In the genomic region with DNA sequence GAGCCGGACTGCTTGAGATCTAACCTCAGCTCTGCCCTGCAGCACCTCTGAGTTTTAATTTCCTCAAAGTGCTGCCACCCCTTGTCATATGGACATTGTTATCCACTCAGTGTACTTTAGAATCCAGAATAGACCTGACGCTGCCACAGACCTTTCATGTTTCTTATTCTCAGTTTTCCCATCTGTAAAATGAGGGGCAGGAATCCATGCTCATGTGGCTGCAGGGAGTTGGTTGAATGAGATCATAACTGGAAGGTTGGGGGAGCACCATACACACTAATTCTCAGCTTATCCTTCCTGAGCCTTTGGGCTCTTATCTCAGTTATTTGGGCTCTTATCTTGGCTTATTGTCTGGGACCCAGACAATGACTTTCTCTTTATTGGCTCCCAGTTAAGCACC, we compare ENCODE assay signal across 2 cellular contexts.
TF ChIP-seq lines count a peak whose summit lies in the region.

No MANE protein-coding gene starts in this region.

TF ChIP-seq in HepG2, 621 proteins besides CTCF, POLR2A, EP300 and RAD21:
- no peak for TF ChIP-seq RCOR2 (CRISPR knock-in tag; IDR thresholded peaks at IDR 0.05)
- TF ChIP-seq, protein P1, sequence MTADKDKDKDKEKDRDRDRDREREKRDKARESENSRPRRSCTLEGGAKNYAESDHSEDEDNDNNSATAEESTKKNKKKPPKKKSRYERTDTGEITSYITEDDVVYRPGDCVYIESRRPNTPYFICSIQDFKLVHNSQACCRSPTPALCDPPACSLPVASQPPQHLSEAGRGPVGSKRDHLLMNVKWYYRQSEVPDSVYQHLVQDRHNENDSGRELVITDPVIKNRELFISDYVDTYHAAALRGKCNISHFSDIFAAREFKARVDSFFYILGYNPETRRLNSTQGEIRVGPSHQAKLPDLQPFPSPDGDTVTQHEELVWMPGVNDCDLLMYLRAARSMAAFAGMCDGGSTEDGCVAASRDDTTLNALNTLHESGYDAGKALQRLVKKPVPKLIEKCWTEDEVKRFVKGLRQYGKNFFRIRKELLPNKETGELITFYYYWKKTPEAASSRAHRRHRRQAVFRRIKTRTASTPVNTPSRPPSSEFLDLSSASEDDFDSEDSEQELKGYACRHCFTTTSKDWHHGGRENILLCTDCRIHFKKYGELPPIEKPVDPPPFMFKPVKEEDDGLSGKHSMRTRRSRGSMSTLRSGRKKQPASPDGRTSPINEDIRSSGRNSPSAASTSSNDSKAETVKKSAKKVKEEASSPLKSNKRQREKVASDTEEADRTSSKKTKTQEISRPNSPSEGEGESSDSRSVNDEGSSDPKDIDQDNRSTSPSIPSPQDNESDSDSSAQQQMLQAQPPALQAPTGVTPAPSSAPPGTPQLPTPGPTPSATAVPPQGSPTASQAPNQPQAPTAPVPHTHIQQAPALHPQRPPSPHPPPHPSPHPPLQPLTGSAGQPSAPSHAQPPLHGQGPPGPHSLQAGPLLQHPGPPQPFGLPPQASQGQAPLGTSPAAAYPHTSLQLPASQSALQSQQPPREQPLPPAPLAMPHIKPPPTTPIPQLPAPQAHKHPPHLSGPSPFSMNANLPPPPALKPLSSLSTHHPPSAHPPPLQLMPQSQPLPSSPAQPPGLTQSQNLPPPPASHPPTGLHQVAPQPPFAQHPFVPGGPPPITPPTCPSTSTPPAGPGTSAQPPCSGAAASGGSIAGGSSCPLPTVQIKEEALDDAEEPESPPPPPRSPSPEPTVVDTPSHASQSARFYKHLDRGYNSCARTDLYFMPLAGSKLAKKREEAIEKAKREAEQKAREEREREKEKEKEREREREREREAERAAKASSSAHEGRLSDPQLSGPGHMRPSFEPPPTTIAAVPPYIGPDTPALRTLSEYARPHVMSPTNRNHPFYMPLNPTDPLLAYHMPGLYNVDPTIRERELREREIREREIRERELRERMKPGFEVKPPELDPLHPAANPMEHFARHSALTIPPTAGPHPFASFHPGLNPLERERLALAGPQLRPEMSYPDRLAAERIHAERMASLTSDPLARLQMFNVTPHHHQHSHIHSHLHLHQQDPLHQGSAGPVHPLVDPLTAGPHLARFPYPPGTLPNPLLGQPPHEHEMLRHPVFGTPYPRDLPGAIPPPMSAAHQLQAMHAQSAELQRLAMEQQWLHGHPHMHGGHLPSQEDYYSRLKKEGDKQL (CRISPR knock-in tag; IDR thresholded peaks at IDR 0.05; ENCODE audit: low read depth), result no peak
- no peak for TF ChIP-seq ZNF260 (CRISPR knock-in tag; IDR thresholded peaks at IDR 0.05; ENCODE audit: borderline replicate concordance, low read depth)
- TF ChIP-seq SMC3 (IDR thresholded peaks at IDR 0.05; ENCODE audit: low read length), result no peak
- no peak for TF ChIP-seq ZNF703 (CRISPR knock-in tag; IDR thresholded peaks at IDR 0.05; ENCODE audit: borderline replicate concordance)
- TF ChIP-seq REXO4 (CRISPR knock-in tag; IDR thresholded peaks at IDR 0.05; ENCODE audit: borderline replicate concordance), result no peak
- TF ChIP-seq THAP11 (CRISPR knock-in tag; IDR thresholded peaks at IDR 0.05), result no peak
- TF ChIP-seq, protein P2, sequence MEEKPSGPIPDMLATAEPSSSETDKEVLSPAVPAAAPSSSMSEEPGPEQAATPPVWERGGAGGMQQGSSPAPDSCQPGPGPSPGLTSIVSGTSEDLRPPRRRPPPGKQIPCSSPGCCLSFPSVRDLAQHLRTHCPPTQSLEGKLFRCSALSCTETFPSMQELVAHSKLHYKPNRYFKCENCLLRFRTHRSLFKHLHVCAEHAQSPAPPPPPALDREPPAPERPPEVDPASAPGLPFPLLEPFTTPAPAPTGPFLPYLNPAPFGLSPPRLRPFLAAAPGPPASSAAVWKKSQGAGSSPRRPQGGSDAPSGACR (CRISPR knock-in tag; IDR thresholded peaks at IDR 0.05), result no peak
- TF ChIP-seq, protein P3, sequence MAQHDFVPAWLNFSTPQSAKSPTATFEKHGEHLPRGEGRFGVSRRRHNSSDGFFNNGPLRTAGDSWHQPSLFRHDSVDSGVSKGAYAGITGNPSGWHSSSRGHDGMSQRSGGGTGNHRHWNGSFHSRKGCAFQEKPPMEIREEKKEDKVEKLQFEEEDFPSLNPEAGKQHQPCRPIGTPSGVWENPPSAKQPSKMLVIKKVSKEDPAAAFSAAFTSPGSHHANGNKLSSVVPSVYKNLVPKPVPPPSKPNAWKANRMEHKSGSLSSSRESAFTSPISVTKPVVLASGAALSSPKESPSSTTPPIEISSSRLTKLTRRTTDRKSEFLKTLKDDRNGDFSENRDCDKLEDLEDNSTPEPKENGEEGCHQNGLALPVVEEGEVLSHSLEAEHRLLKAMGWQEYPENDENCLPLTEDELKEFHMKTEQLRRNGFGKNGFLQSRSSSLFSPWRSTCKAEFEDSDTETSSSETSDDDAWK (CRISPR knock-in tag; IDR thresholded peaks at IDR 0.05), result no peak
- TF ChIP-seq ZNF354B (CRISPR knock-in tag; IDR thresholded peaks at IDR 0.05), result no peak
TF ChIP-seq in HepG2: peak in this region for 0.

TF ChIP-seq in WTC11, 78 proteins besides CTCF, POLR2A, EP300 and RAD21:
- TF ChIP-seq, protein P4, sequence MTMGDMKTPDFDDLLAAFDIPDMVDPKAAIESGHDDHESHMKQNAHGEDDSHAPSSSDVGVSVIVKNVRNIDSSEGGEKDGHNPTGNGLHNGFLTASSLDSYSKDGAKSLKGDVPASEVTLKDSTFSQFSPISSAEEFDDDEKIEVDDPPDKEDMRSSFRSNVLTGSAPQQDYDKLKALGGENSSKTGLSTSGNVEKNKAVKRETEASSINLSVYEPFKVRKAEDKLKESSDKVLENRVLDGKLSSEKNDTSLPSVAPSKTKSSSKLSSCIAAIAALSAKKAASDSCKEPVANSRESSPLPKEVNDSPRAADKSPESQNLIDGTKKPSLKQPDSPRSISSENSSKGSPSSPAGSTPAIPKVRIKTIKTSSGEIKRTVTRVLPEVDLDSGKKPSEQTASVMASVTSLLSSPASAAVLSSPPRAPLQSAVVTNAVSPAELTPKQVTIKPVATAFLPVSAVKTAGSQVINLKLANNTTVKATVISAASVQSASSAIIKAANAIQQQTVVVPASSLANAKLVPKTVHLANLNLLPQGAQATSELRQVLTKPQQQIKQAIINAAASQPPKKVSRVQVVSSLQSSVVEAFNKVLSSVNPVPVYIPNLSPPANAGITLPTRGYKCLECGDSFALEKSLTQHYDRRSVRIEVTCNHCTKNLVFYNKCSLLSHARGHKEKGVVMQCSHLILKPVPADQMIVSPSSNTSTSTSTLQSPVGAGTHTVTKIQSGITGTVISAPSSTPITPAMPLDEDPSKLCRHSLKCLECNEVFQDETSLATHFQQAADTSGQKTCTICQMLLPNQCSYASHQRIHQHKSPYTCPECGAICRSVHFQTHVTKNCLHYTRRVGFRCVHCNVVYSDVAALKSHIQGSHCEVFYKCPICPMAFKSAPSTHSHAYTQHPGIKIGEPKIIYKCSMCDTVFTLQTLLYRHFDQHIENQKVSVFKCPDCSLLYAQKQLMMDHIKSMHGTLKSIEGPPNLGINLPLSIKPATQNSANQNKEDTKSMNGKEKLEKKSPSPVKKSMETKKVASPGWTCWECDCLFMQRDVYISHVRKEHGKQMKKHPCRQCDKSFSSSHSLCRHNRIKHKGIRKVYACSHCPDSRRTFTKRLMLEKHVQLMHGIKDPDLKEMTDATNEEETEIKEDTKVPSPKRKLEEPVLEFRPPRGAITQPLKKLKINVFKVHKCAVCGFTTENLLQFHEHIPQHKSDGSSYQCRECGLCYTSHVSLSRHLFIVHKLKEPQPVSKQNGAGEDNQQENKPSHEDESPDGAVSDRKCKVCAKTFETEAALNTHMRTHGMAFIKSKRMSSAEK (CRISPR knock-in tag; IDR thresholded peaks at IDR 0.05; ENCODE audit: borderline replicate concordance), result no peak
- TF ChIP-seq FOXK1 (CRISPR knock-in tag; IDR thresholded peaks at IDR 0.05) (no peak), ZNF138 (CRISPR knock-in tag; conservative IDR thresholded peaks at IDR 0.05) (no peak), NR1H2 (CRISPR knock-in tag; IDR thresholded peaks at IDR 0.05) (no peak), SOX15 (CRISPR knock-in tag; IDR thresholded peaks at IDR 0.05) (no peak), SMAD4 (CRISPR knock-in tag; IDR thresholded peaks at IDR 0.05) (no peak), TCF7 (CRISPR knock-in tag; IDR thresholded peaks at IDR 0.05; ENCODE audit: low read depth) (no peak), ZNF671 (CRISPR knock-in tag; IDR thresholded peaks at IDR 0.05) (no peak), RORB (CRISPR knock-in tag; IDR thresholded peaks at IDR 0.05) (no peak)
- TF ChIP-seq, protein P5, sequence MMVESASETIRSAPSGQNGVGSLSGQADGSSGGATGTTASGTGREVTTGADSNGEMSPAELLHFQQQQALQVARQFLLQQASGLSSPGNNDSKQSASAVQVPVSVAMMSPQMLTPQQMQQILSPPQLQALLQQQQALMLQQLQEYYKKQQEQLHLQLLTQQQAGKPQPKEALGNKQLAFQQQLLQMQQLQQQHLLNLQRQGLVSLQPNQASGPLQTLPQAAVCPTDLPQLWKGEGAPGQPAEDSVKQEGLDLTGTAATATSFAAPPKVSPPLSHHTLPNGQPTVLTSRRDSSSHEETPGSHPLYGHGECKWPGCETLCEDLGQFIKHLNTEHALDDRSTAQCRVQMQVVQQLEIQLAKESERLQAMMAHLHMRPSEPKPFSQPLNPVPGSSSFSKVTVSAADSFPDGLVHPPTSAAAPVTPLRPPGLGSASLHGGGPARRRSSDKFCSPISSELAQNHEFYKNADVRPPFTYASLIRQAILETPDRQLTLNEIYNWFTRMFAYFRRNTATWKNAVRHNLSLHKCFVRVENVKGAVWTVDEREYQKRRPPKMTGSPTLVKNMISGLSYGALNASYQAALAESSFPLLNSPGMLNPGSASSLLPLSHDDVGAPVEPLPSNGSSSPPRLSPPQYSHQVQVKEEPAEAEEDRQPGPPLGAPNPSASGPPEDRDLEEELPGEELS (CRISPR knock-in tag; IDR thresholded peaks at IDR 0.05), result no peak
